8 cellular contexts compared by ENCODE assay signal in genomic region chr16:9008335-9009260, GRCh38. TPM values are rescaled to one million over a fixed set of nuclear protein-coding genes. Genes with fewer than 3 reads are reported as not detected.
DNase-seq lines count a peak whose midpoint lies in the region; ATAC-seq, FAIRE-seq and TF ChIP-seq lines count a peak whose summit lies in the region.

No MANE protein-coding gene starts in this region.

- FAIRE-seq in bronchial epithelial cell (lab: Jason Lieb, UNC) (no peak), kidney (lab: Jason Lieb, UNC) (no peak)

- no peaks in the 10 kb centered on the region for H3K79me2 ChIP-seq in HCT116 (ENCODE audit: insufficient read depth, low read length)

- H3K9ac ChIP-seq in HCT116 (ENCODE audit: low read length), result no peak overlapping the region
- H3K9ac ChIP-seq in kidney (ENCODE audit: low read length in 2 of 2), result peak overlapping the region in 1 of 2 donors; percentile 65

- H3K9me3 ChIP-seq in HCT116 (ENCODE audit: control insufficient read depth in 1 of 2, insufficient read depth in 1 of 2, low read depth in 1 of 2, low read length in 2 of 2) (no peaks in the 10 kb centered on the region), kidney (ENCODE audit: control insufficient read depth in 1 of 2, low read length in 2 of 2) (no peaks in the 10 kb centered on the region)

- POLR2A ChIA-PET in GM10248 (lab: Yijun Ruan, JAX), result no interaction called here
- POLR2A ChIA-PET in HCT116 (lab: Charles Lee), result interaction anchor here (1.4 to 1.6 kb wide), 2 partner anchors 39 to 69 kb away, joined by 5 to 10 read pairs; no protein-coding TSS in a partner anchor

- CTCF ChIA-PET in GM10248 (lab: Yijun Ruan, JAX), result interaction anchor here (0.6 to 3.5 kb wide), 56 partner anchors 8 to 441 kb away, joined by 3 to 43 read pairs (median 4); partner anchors contain the start of genes CARHSP1, HAPSTR1 and USP7
- CTCF ChIA-PET in HCT116 (lab: Charles Lee), result interaction anchor here (0.5 to 2.6 kb wide), 33 partner anchors 9 to 1312 kb away, joined by 3 to 27 read pairs (median 5); partner anchors contain the start of genes CARHSP1 and HAPSTR1

- H2AFZ ChIP-seq in HCT116 (ENCODE audit: low read depth, low read length, poor library complexity, severe bottlenecking), result peak overlapping the region; percentile 98

- RAD21 ChIA-PET in HCT116 (lab: Charles Lee; ENCODE audit: low non-redundant PET in 1 of 2, low total read pairs in 2 of 2, uncharacterized antibody in 2 of 2, unreplicated experiment in 2 of 2), result interaction anchor here (0.6 to 1.6 kb wide), 6 partner anchors 39 to 126 kb away, joined by 3 to 9 read pairs (median 3); no protein-coding TSS in a partner anchor

- peak; percentile 99 for ATAC-seq in HCT116

- TF ChIP-seq RAD21 in HCT116 (IDR thresholded peaks at IDR 0.05; ENCODE audit: low read depth), result peak; percentile 86

- H3K4me3 ChIP-seq in HCT116 (replicated peaks in 1 of 2; ENCODE audit: low read depth in 1 of 2, low read length in 2 of 2), result 0 out of 4 replicates have a peak overlapping the region, but pooled peaks of 1 of the 2 experiments have one; percentile 27
- H3K4me3 ChIP-seq in WI38 (ENCODE audit: low read depth, low read length), result no peak overlapping the region
- peak overlapping the region; percentile 18 for H3K4me3 ChIP-seq in bronchial epithelial cell (ENCODE audit: low read depth, low read length)
- H3K4me3 ChIP-seq in kidney (ENCODE audit: low read length in 2 of 2), result peak overlapping the region; percentile 33 to 63

- H3K27me3 ChIP-seq in HCT116 (ENCODE audit: insufficient read depth, low read length) (no peaks in the 10 kb centered on the region), bronchial epithelial cell (ENCODE audit: control insufficient read depth, insufficient read depth, low read length) (no peaks in the 10 kb centered on the region)

- peak overlapping the region; percentile 68 for H3K4me2 ChIP-seq in HCT116 (ENCODE audit: low read length)

- no peak overlapping the region for H3K27ac ChIP-seq in HCT116 (ENCODE audit: low read depth, low read length)
- H3K27ac ChIP-seq in kidney (ENCODE audit: low read depth in 2 of 2, low read length in 2 of 2), result no peak overlapping the region

- no peaks in the 10 kb centered on the region for H4K20me1 ChIP-seq in HCT116 (ENCODE audit: insufficient read depth)

- peak; percentile 90 for DNase-seq in GM10248 (ENCODE audit: extremely low spot score)
- no peak for DNase-seq in HCT116 (ENCODE audit: low read depth, low spot score)
- DNase-seq in NCI-H146 treated with DMSO at 0.1 percent for 48 hours (lab: John Stamatoyannopoulos, UW; ENCODE audit: unreplicated experiment), result peak; percentile 37
- peak; percentile 37 for DNase-seq in bronchial epithelial cell (ENCODE audit: low read depth)
- DNase-seq in kidney, result peak; percentile 85
- DNase-seq in stimulated activated CD4-positive, alpha-beta T cell treated with anti-CD3 and anti-CD28 coated beads, Interleukin-1b, Interleukin-23, amount 100 ng/mL, for 1 hour (ENCODE audit: low read depth in 2 of 2), result peak; percentile 23 to 35
- DNase-seq in GF-D8 (lab: John Stamatoyannopoulos, UW), result no peak

- H3K36me3 ChIP-seq in HCT116 (ENCODE audit: control insufficient read depth in 1 of 2, insufficient read depth in 2 of 2, low read length in 2 of 2) (no peaks in the 10 kb centered on the region), bronchial epithelial cell (ENCODE audit: control insufficient read depth, insufficient read depth, low read length) (no peaks in the 10 kb centered on the region), kidney (ENCODE audit: control insufficient read depth in 1 of 2, insufficient read depth in 2 of 2, low read length in 2 of 2) (no peaks in the 10 kb centered on the region)

- intact Hi-C loops in HCT116 (cut with micrococcal nuclease) (loop anchor here (2.0 to 10.0 kb wide), 3 partner anchors 72 to 444 kb away; no protein-coding TSS in a partner anchor), kidney (cut with DNase I) (no loop called here)

- H3K4me1 ChIP-seq in HCT116 (ENCODE audit: control insufficient read depth in 1 of 2, insufficient read depth in 2 of 2, low read length in 2 of 2) (peaks cover 4 to 9% of the 10 kb centered on the region in 2 experiments; a peak in 3 of 4 replicates), kidney (ENCODE audit: control insufficient read depth in 1 of 2, insufficient read depth in 1 of 2, low read depth in 1 of 2, low read length in 2 of 2) (peaks cover 0 to 6% of the 10 kb centered on the region in 2 donors)

- no peak for TF ChIP-seq POLR2A in HCT116 (IDR thresholded peaks at IDR 0.05; ENCODE audit: borderline replicate concordance, extremely low read depth, insufficient read depth, insufficient read length)

- H3K9me2 ChIP-seq in HCT116 (ENCODE audit: insufficient read depth), result no peaks in the 10 kb centered on the region

- TF ChIP-seq CTCF in GM10248 (IDR thresholded peaks at IDR 0.05; ENCODE audit: control extremely low read depth, extremely low read depth, low read depth, missing control alignments), result peak; percentile 87
- TF ChIP-seq CTCF in HCT116 (IDR thresholded peaks at IDR 0.05 in 2 of 3, conservative IDR thresholded peaks at IDR 0.05 in 1 of 3; ENCODE audit: borderline replicate concordance in 1 of 3, insufficient read depth in 1 of 3, low read depth in 2 of 3, low read length in 2 of 3), result peak; percentile 75 to 87 (median 86)
- TF ChIP-seq CTCF in WI38 (IDR thresholded peaks at IDR 0.05; ENCODE audit: low read depth, low read length), result peak; percentile 78
- peak; percentile 94 for TF ChIP-seq CTCF in bronchial epithelial cell (IDR thresholded peaks at IDR 0.05; ENCODE audit: insufficient read depth, low read length, severe bottlenecking)
- TF ChIP-seq CTCF in kidney (IDR thresholded peaks at IDR 0.05; ENCODE audit: borderline replicate concordance, extremely low read depth, insufficient read depth), result peak; percentile 85

- BruUV-seq in HCT116 (replicated peaks; lab: Mats Ljungman, UMichigan), result no TSS peak

TF ChIP-seq in HCT116, 20 proteins besides CTCF, POLR2A, EP300 and RAD21:
- TF ChIP-seq TCF7L2 (IDR thresholded peaks at IDR 0.05; ENCODE audit: borderline replicate concordance, extremely low read depth, insufficient read depth, insufficient read length) (no peak), CEBPB (IDR thresholded peaks at IDR 0.05; ENCODE audit: low read depth) (no peak), SRF (IDR thresholded peaks at IDR 0.05; ENCODE audit: low read depth) (no peak), ELF1 (IDR thresholded peaks at IDR 0.05; ENCODE audit: borderline replicate concordance, low read depth) (no peak), ZNF274 (IDR thresholded peaks at IDR 0.05; ENCODE audit: low read depth, low read length) (no peak), YY1 (IDR thresholded peaks at IDR 0.05; ENCODE audit: extremely low read depth, insufficient replicate concordance, low read depth, low read length) (peak; percentile 42), CBX3 (IDR thresholded peaks at IDR 0.05; ENCODE audit: low read depth) (no peak)
- TF ChIP-seq, protein P1, sequence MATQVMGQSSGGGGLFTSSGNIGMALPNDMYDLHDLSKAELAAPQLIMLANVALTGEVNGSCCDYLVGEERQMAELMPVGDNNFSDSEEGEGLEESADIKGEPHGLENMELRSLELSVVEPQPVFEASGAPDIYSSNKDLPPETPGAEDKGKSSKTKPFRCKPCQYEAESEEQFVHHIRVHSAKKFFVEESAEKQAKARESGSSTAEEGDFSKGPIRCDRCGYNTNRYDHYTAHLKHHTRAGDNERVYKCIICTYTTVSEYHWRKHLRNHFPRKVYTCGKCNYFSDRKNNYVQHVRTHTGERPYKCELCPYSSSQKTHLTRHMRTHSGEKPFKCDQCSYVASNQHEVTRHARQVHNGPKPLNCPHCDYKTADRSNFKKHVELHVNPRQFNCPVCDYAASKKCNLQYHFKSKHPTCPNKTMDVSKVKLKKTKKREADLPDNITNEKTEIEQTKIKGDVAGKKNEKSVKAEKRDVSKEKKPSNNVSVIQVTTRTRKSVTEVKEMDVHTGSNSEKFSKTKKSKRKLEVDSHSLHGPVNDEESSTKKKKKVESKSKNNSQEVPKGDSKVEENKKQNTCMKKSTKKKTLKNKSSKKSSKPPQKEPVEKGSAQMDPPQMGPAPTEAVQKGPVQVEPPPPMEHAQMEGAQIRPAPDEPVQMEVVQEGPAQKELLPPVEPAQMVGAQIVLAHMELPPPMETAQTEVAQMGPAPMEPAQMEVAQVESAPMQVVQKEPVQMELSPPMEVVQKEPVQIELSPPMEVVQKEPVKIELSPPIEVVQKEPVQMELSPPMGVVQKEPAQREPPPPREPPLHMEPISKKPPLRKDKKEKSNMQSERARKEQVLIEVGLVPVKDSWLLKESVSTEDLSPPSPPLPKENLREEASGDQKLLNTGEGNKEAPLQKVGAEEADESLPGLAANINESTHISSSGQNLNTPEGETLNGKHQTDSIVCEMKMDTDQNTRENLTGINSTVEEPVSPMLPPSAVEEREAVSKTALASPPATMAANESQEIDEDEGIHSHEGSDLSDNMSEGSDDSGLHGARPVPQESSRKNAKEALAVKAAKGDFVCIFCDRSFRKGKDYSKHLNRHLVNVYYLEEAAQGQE (IDR thresholded peaks at IDR 0.05; ENCODE audit: low read depth), result no peak
- TF ChIP-seq, protein P2, sequence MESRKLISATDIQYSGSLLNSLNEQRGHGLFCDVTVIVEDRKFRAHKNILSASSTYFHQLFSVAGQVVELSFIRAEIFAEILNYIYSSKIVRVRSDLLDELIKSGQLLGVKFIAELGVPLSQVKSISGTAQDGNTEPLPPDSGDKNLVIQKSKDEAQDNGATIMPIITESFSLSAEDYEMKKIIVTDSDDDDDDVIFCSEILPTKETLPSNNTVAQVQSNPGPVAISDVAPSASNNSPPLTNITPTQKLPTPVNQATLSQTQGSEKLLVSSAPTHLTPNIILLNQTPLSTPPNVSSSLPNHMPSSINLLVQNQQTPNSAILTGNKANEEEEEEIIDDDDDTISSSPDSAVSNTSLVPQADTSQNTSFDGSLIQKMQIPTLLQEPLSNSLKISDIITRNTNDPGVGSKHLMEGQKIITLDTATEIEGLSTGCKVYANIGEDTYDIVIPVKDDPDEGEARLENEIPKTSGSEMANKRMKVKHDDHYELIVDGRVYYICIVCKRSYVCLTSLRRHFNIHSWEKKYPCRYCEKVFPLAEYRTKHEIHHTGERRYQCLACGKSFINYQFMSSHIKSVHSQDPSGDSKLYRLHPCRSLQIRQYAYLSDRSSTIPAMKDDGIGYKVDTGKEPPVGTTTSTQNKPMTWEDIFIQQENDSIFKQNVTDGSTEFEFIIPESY (IDR thresholded peaks at IDR 0.05; ENCODE audit: extremely low read depth, insufficient replicate concordance, low read length), result no peak

RNA-seq across cellular contexts. Expression of gene USP7, which starts 44.9 kb away (rescaled TPM):
- 154 TPM for total RNA-seq in HCT116 (2021; ENCODE audit: unreplicated experiment)
- 76.4 and 77.8 TPM in 2 replicates for polyA plus RNA-seq in HCT116 (2012)
- total RNA-seq in bronchial epithelial cell, result 41.3 and 48.1 TPM in 2 replicates
- total RNA-seq in kidney, result 92.0 TPM
- 26.7 TPM for polyA plus RNA-seq in kidney (ENCODE audit: insufficient read depth, low read depth, low replicate concordance)

Comparison
In these comparisons a context has a peak if more than half of its experiments do, and no peak if none do; other contexts are left out.
1. DNase-seq: peak in GM10248 (single experiment), NCI-H146 treated with DMSO at 0.1 percent for 48 hours (single experiment), bronchial epithelial cell (single experiment), kidney (single experiment) and stimulated activated CD4-positive, alpha-beta T cell treated with anti-CD3 and anti-CD28 coated beads, Interleukin-1b, Interleukin-23, amount 100 ng/mL, for 1 hour (2 of 2); none in HCT116 (single experiment) and GF-D8 (single experiment).
2. Peak in every context shown above with its lines, with median percentiles within 50 percentile points of each other: CTCF ChIP-seq.